8 cellular contexts compared by ENCODE assay signal in genomic region chrX:16718824-16719333, GRCh38. TPM values are rescaled to one million over a fixed set of nuclear protein-coding genes. Genes with fewer than 3 reads are reported as not detected.
DNase-seq lines count a peak whose midpoint lies in the region; ATAC-seq and TF ChIP-seq lines count a peak whose summit lies in the region.

No MANE protein-coding gene starts in this region.

- ATAC-seq in esophagus mucosa: no peak

- H3K9me3 ChIP-seq in HEK293 (ENCODE audit: control insufficient read depth, insufficient read depth, low read depth, low read length): no peaks in the 10 kb centered on the region
- no peaks in the 10 kb centered on the region for H3K9me3 ChIP-seq in SU-DHL-6 (ENCODE audit: insufficient read depth, low read length)
- H3K9me3 ChIP-seq in right atrium auricular region: no peaks in the 10 kb centered on the region
- H3K9me3 ChIP-seq in stomach smooth muscle (ENCODE audit: control insufficient read depth in 2 of 2, low read length in 2 of 2): no peaks in the 10 kb centered on the region

- peak overlapping the region; percentile 91 for H3K9ac ChIP-seq in SU-DHL-6 (ENCODE audit: low read length)
- H3K9ac ChIP-seq in stomach smooth muscle (ENCODE audit: low read length in 2 of 2): peak overlapping the region; percentile 92 to 99

- H3K27ac ChIP-seq in HEK293 (ENCODE audit: extremely low read depth, low read depth, low read length): peak overlapping the region; percentile 81
- no peak overlapping the region for H3K27ac ChIP-seq in SU-DHL-6 (ENCODE audit: low read depth, low read length)
- peak overlapping the region; percentile 90 to 92 for H3K27ac ChIP-seq in right atrium auricular region
- peak overlapping the region; percentile 98 for H3K27ac ChIP-seq in stomach smooth muscle (ENCODE audit: low read length)

- peak overlapping the region; percentile 61 for H2AFZ ChIP-seq in SU-DHL-6 (ENCODE audit: low read depth, low read length, severe bottlenecking)

- no peaks in the 10 kb centered on the region for H4K20me1 ChIP-seq in SU-DHL-6 (ENCODE audit: low read depth, low read length)

- H3K4me3 ChIP-seq in GM12864 (ENCODE audit: low read depth, low read length) (peak overlapping the region; percentile 85), HEK293 (ENCODE audit: low read depth, low read length) (peak overlapping the region; percentile 46), SU-DHL-6 (ENCODE audit: insufficient read depth, low read length, poor library complexity, severe bottlenecking) (peak overlapping the region; percentile 91), right atrium auricular region (peak overlapping the region; percentile 77 to 83), stomach smooth muscle (ENCODE audit: low read length in 2 of 2) (peak overlapping the region; percentile 88 to 92)

- H3F3A ChIP-seq in SU-DHL-6 (ENCODE audit: insufficient read depth): no peaks in the 10 kb centered on the region

- POLR2A ChIA-PET in HEK293 (lab: Yijun Ruan, JAX): interaction anchor here (0.6 to 2.1 kb wide), 24 partner anchors 8 to 920 kb away, joined by 3 to 36 read pairs (median 5); partner anchors contain the start of genes AP1S2 and TXLNG

- TF ChIP-seq CTCF in GM12864 (IDR thresholded peaks at IDR 0.05; ENCODE audit: low read depth, low read length, missing control alignments) (no peak), HEK293 (tag by site-specific recombination; IDR thresholded peaks at IDR 0.05) (no peak), SU-DHL-6 (IDR thresholded peaks at IDR 0.05; ENCODE audit: insufficient read depth, low read length, poor library complexity, severe bottlenecking) (no peak), right atrium auricular region (IDR thresholded peaks at IDR 0.05) (no peak)

- H3K27me3 ChIP-seq in SU-DHL-6 (ENCODE audit: low read length): no peaks in the 10 kb centered on the region
- no peaks in the 10 kb centered on the region for H3K27me3 ChIP-seq in right atrium auricular region
- H3K27me3 ChIP-seq in stomach smooth muscle (ENCODE audit: control insufficient read depth in 1 of 2, insufficient read depth in 2 of 2, low read length in 2 of 2): no peaks in the 10 kb centered on the region

- no peaks in the 10 kb centered on the region; the same call in 1 of the 2 replicates for H3K4me1 ChIP-seq in HEK293 (ENCODE audit: control insufficient read depth, insufficient read depth, low read length)
- H3K4me1 ChIP-seq in right atrium auricular region: peaks cover 0 to 19% of the 10 kb centered on the region in 2 donors
- H3K4me1 ChIP-seq in stomach smooth muscle (ENCODE audit: control insufficient read depth, insufficient read depth, low read length): peaks cover 12% of the 10 kb centered on the region

- peaks cover 43% of the 10 kb centered on the region for H3K79me2 ChIP-seq in SU-DHL-6 (ENCODE audit: insufficient read depth, low read length)

- H3K9me2 ChIP-seq in SU-DHL-6 (replicated peaks; ENCODE audit: insufficient read depth, low read length): no peaks in the 10 kb centered on the region

- H3K36me3 ChIP-seq in HEK293 (ENCODE audit: control insufficient read depth in 2 of 2, insufficient read depth in 1 of 2, low read length in 2 of 2): peaks cover 0 to 2% of the 10 kb centered on the region in 2 experiments; a peak in 2 of 3 replicates
- H3K36me3 ChIP-seq in SU-DHL-6 (ENCODE audit: low read length): no peaks in the 10 kb centered on the region
- no peaks in the 10 kb centered on the region for H3K36me3 ChIP-seq in right atrium auricular region
- no peaks in the 10 kb centered on the region for H3K36me3 ChIP-seq in stomach smooth muscle (ENCODE audit: control insufficient read depth in 2 of 2, insufficient read depth in 2 of 2, low read length in 2 of 2)

- CTCF ChIA-PET in HEK293 (lab: Yijun Ruan, JAX): interaction anchor here (0.6 to 1.2 kb wide), 4 partner anchors 85 to 921 kb away, joined by 3 to 5 read pairs (median 3); no protein-coding TSS in a partner anchor

- H3K4me2 ChIP-seq in SU-DHL-6 (ENCODE audit: low read depth, low read length, poor library complexity, severe bottlenecking): peak overlapping the region; percentile 98

- DNase-seq in GM12864 (ENCODE audit: low read depth) (no peak), right atrium auricular region (ENCODE audit: low spot score) (no peak)
- no peak for DNase-seq in activated CD4-positive, alpha-beta T cell treated with anti-CD3 and anti-CD28 coated beads for 1 hour
- no peak for DNase-seq in stimulated activated CD4-positive, alpha-beta T cell treated with anti-CD3 and anti-CD28 coated beads, Interleukin-2, amount 100 ng/mL, for 24 hours

TF ChIP-seq in HEK293, 187 proteins besides CTCF, POLR2A, EP300 and RAD21:
- TF ChIP-seq MZF1 (tag by site-specific recombination; IDR thresholded peaks at IDR 0.05; ENCODE audit: borderline replicate concordance): peak; percentile 36; the same call in 1 of the 2 replicates
- no peak for TF ChIP-seq ZNF239 (tag by site-specific recombination; IDR thresholded peaks at IDR 0.05)
- 0 out of 2 replicates have a peak, but pooled peaks have one; percentile 16 for TF ChIP-seq ZFP69B (tag by site-specific recombination; IDR thresholded peaks at IDR 0.05)
- TF ChIP-seq ZSCAN30 (tag by site-specific recombination; IDR thresholded peaks at IDR 0.05): no peak
- no peak for TF ChIP-seq ZNF785 (tag by site-specific recombination; IDR thresholded peaks at IDR 0.05)
- TF ChIP-seq ZNF513 (tag by site-specific recombination; IDR thresholded peaks at IDR 0.05): 0 out of 2 replicates have a peak, but pooled peaks have one; percentile 7
- peak; percentile 57; the same call in 1 of the 2 replicates for TF ChIP-seq ZNF335 (tag by site-specific recombination; conservative IDR thresholded peaks at IDR 0.05)
- no peak for TF ChIP-seq SP2 (tag by site-specific recombination; IDR thresholded peaks at IDR 0.05)
- peak; percentile 80 for TF ChIP-seq ZNF449 (tag by site-specific recombination; IDR thresholded peaks at IDR 0.05)
TF ChIP-seq in HEK293: peak in this region for 5.

RNA-seq across cellular contexts. Expression of gene SYAP1, which starts 0.5 kb away (rescaled TPM):
- total RNA-seq in right atrium auricular region (10 to 100 TPM; 16.9 to 17.6 TPM), esophagus mucosa (23.2 TPM)

RNA-seq across cellular contexts. Expression of gene CTPS2, which starts 6.4 kb away (rescaled TPM):
- total RNA-seq in right atrium auricular region (1 to 10 TPM; 4.4 to 4.8 TPM), esophagus mucosa (4.8 TPM)
